ENCODE assay signal across 1 cellular context in genomic region chr9:135947582-135947981, GRCh38.
TF ChIP-seq lines count a peak whose summit lies in the region.

No MANE protein-coding gene starts in this region.

TF ChIP-seq in GM23338, 12 proteins besides CTCF, POLR2A, EP300 and RAD21 (continued from another document):
- TF ChIP-seq ZNF462 (CRISPR knock-in tag; IDR thresholded peaks at IDR 0.05) (no peak), STAT1 (IDR thresholded peaks at IDR 0.05; ENCODE audit: unreplicated experiment) (no peak), NANOG (IDR thresholded peaks at IDR 0.05; ENCODE audit: borderline replicate concordance) (no peak), ETS1 (IDR thresholded peaks at IDR 0.05) (no peak), ZNF114 (CRISPR knock-in tag; IDR thresholded peaks at IDR 0.05) (no peak), CREB1 (CRISPR knock-in tag; IDR thresholded peaks at IDR 0.05; ENCODE audit: low read depth) (no peak), JUNB (IDR thresholded peaks at IDR 0.05; ENCODE audit: unreplicated experiment) (no peak), EZH2phosphoT487 (IDR thresholded peaks at IDR 0.05; ENCODE audit: unreplicated experiment) (no peak), ZNF331 (CRISPR knock-in tag; IDR thresholded peaks at IDR 0.05; ENCODE audit: low read depth) (no peak)
